Comparison of ENCODE assay signal across 8 cellular contexts in the genomic region with DNA sequence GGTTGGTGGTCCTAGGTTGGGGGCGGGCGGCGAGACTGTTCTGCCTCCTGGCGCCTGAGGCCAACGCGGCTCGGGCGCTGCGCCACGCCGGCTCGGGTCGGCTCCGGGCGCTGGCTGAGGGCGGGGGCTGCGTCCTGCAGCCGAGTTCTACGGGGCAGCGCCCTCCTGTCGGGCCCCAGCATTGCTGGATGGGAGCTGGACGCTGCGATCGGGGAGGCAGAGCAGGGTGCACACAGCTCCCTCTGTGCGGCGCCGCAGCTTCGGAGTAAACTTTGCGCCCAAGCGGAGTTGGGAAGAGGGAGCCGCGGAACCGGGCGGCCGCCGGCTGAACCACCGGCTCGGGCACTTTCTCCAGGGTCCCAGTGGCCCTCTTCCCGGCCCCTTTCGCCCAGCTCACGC. TPM values are rescaled to one million over a fixed set of nuclear protein-coding genes. Genes with fewer than 3 reads are reported as not detected.
DNase-seq lines count a peak whose midpoint lies in the region; ATAC-seq, FAIRE-seq and TF ChIP-seq lines count a peak whose summit lies in the region.

No MANE protein-coding gene starts in this region.

- H3K27ac Mint-ChIP-seq in CD14-positive monocyte (no peak overlapping the region), neural progenitor cell (no peak overlapping the region), immature natural killer cell (no peak overlapping the region)

- H3K36me3 ChIP-seq in esophagus muscularis mucosa (no peaks in the 10 kb centered on the region), neural progenitor cell (no peaks in the 10 kb centered on the region)

- H3K4me3 ChIP-seq in LNCaP clone FGC (ENCODE audit: low read depth, low read length): peak overlapping the region; percentile 42
- peak overlapping the region; percentile 56 to 73 (median 66) for H3K4me3 ChIP-seq in esophagus muscularis mucosa
- peak overlapping the region; percentile 59 for H3K4me3 ChIP-seq in neural progenitor cell

- peak overlapping the region; percentile 77 for H2AFZ ChIP-seq in neural progenitor cell (replicated peaks)

- H4K20me1 ChIP-seq in neural progenitor cell (ENCODE audit: low read depth): peaks cover 80% of the 10 kb centered on the region

- H3K9me3 ChIP-seq in esophagus muscularis mucosa: no peaks in the 10 kb centered on the region
- H3K9me3 ChIP-seq in neural progenitor cell (ENCODE audit: low read depth): no peaks in the 10 kb centered on the region

- peaks cover 24% of the 10 kb centered on the region for H3F3A ChIP-seq in neural progenitor cell (ENCODE audit: low read depth)

- no peak overlapping the region for H3K9ac ChIP-seq in neural progenitor cell

- H3K27ac ChIP-seq in esophagus muscularis mucosa (replicated peaks in 1 of 4) (peak overlapping the region; percentile 23 to 62 (median 34)), neural progenitor cell (no peak overlapping the region)

- H3K4me3 Mint-ChIP-seq in CD14-positive monocyte: peak overlapping the region; percentile 20 to 88
- H3K4me3 Mint-ChIP-seq in neural progenitor cell: peak overlapping the region; percentile 87
- no peak overlapping the region for H3K4me3 Mint-ChIP-seq in immature natural killer cell

- H3K4me1 Mint-ChIP-seq in CD14-positive monocyte (peaks cover 10% of the 10 kb centered on the region), neural progenitor cell (peaks cover 39% of the 10 kb centered on the region), immature natural killer cell (peaks cover 0 to 7% of the 10 kb centered on the region in 2 donors)

- no CpG with 5 or more reads among the region's 41 CpGs for WGBS in esophagus muscularis mucosa

- no peak for TF ChIP-seq CTCF in CD14-positive monocyte (IDR thresholded peaks at IDR 0.05)
- TF ChIP-seq CTCF in LNCaP clone FGC (IDR thresholded peaks at IDR 0.05; ENCODE audit: control insufficient read depth, extremely low read depth, insufficient read depth): peak; percentile 50
- no peak for TF ChIP-seq CTCF in esophagus muscularis mucosa (IDR thresholded peaks at IDR 0.05)
- no peak for TF ChIP-seq CTCF in neural progenitor cell (IDR thresholded peaks at IDR 0.05)

- H3K27me3 ChIP-seq in esophagus muscularis mucosa: peaks cover 0 to 93% (median 58%) of the 10 kb centered on the region in 4 donors
- peaks cover 100% of the 10 kb centered on the region for H3K27me3 ChIP-seq in neural progenitor cell

- peaks cover 3 to 5% of the 10 kb centered on the region in 2 donors for H3K36me3 Mint-ChIP-seq in CD14-positive monocyte
- H3K36me3 Mint-ChIP-seq in neural progenitor cell: no peaks in the 10 kb centered on the region
- H3K36me3 Mint-ChIP-seq in immature natural killer cell: peaks cover 0 to 4% (median 0%) of the 10 kb centered on the region in 3 donors

- no peak for TF ChIP-seq POLR2A in esophagus muscularis mucosa (IDR thresholded peaks at IDR 0.05; ENCODE audit: low read depth)

- DNase-seq in CD14-positive monocyte (ENCODE audit: low spot score) (no peak), LNCaP clone FGC (ENCODE audit: low read depth) (no peak), esophagus muscularis mucosa (ENCODE audit: extremely low spot score) (no peak), neural progenitor cell (ENCODE audit: low spot score) (peak; percentile 66), activated gamma-delta T cell treated with Interleukin-2 at 50 U/mL for 16 hours (no peak), immature natural killer cell (no peak), urothelium cell line (ENCODE audit: low spot score) (no peak)

- H3K79me2 ChIP-seq in neural progenitor cell (ENCODE audit: low read depth): no peaks in the 10 kb centered on the region

- intact Hi-C loops in CD14-positive monocyte (cut with micrococcal nuclease) (no loop called here), esophagus muscularis mucosa (cut with DNase I) (no loop called here)

- H3K9me3 Mint-ChIP-seq in CD14-positive monocyte: peaks cover 0 to 35% (median 8%) of the 10 kb centered on the region in 7 donors
- H3K9me3 Mint-ChIP-seq in neural progenitor cell: no peaks in the 10 kb centered on the region
- peaks cover 0 to 6% (median 0%) of the 10 kb centered on the region in 6 donors for H3K9me3 Mint-ChIP-seq in immature natural killer cell

- ATAC-seq in HG02571 (IDR thresholded peaks at IDR 0.05; ENCODE audit: unreplicated experiment): no peak

- no peak for TF ChIP-seq EP300 in esophagus muscularis mucosa (IDR thresholded peaks at IDR 0.05)

- H3K27me3 Mint-ChIP-seq in CD14-positive monocyte (ENCODE audit: low read depth in 3 of 3) (peaks cover 82 to 99% (median 90%) of the 10 kb centered on the region in 3 donors), neural progenitor cell (ENCODE audit: insufficient read depth, low read depth) (peaks cover 83% of the 10 kb centered on the region), immature natural killer cell (ENCODE audit: low read depth in 3 of 3) (peaks cover 7 to 45% (median 37%) of the 10 kb centered on the region in 3 donors)

- H3K4me2 ChIP-seq in neural progenitor cell: peak overlapping the region; percentile 92

- H3K4me1 ChIP-seq in esophagus muscularis mucosa: peaks cover 34 to 62% (median 51%) of the 10 kb centered on the region in 4 donors
- H3K4me1 ChIP-seq in neural progenitor cell: peaks cover 44% of the 10 kb centered on the region

- no peak for FAIRE-seq in urothelium cell line (lab: Jason Lieb, UNC)

RNA-seq across cellular contexts. Expression of a gene that starts 0.5 kb away (rescaled TPM):
- polyA plus RNA-seq in CD14-positive monocyte (not detected), immature natural killer cell (not detected)
- total RNA-seq in esophagus muscularis mucosa (1 to 10 TPM in 3 of 4 donors, under 1 TPM in 1; 0.42 to 3.8 (median 1.3) TPM), neural progenitor cell (ENCODE audit: low replicate concordance) (not detected in 2 replicates)

RNA-seq across cellular contexts. Expression of a gene that starts 53.0 kb away (rescaled TPM):
- polyA plus RNA-seq in CD14-positive monocyte: not detected
- 10 to 100 TPM; 14.2 to 47.4 (median 44.3) TPM for total RNA-seq in esophagus muscularis mucosa
- total RNA-seq in neural progenitor cell (ENCODE audit: low replicate concordance): 0.53 TPM in 1 of 2 replicates, not detected in the other
- polyA plus RNA-seq in immature natural killer cell: not detected

Comparison
In these comparisons a context has a peak if more than half of its experiments do, and no peak if none do; other contexts are left out.
1. H3K4me3 Mint-ChIP-seq: peak in CD14-positive monocyte (2 of 2) and neural progenitor cell (single experiment); none in immature natural killer cell (0 of 5).
2. Peak in every context shown above with its lines, with median percentiles within 50 percentile points of each other: H3K4me3 ChIP-seq.